ENCODE assay signal across 8 cellular contexts in the genomic region with DNA sequence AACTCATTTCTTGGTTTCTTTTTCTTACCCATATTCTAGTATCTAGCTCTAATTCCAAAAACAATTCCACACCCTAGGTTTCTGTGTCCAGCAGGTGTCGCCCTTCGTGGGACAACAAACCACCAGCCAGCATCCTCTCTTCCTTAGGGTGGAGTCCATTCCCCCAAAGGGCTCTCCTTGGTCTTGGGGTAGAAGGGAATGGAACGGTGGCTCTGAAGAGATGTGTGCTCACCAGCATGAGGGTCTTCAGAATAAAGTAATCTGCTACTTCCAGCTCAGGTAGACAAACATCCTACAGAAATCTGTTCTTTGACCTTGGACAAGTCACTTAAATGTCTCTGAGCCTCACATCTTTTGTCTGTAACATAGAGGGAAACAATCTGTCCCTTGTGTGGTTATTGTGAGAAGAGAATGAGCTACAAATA. TPM values are rescaled to one million over a fixed set of nuclear protein-coding genes. Genes with fewer than 3 reads are reported as not detected.
A peak's percentile ranks its signal among the peaks of the same experiment; 100 is the strongest.
DNase-seq lines count a peak whose midpoint lies in the region; ATAC-seq, FAIRE-seq and TF ChIP-seq lines count a peak whose summit lies in the region.

No MANE protein-coding gene starts in this region.

- no peaks in the 10 kb centered on the region for H3K9me3 ChIP-seq in lung (ENCODE audit: control insufficient read depth in 2 of 2, insufficient read depth in 1 of 2, low read length in 1 of 2)

- H3K4me3 ChIP-seq in dorsolateral prefrontal cortex (peak overlapping the region in 1 of 59 donors; percentile 13), lung (no peak overlapping the region)

- peak; percentile 92 for FAIRE-seq in GM18507 (lab: Jason Lieb, UNC)

- intact Hi-C loops in dorsolateral prefrontal cortex (cut with DNase I): loop anchor here (2.0 to 5.0 kb wide), 3 partner anchors 34 to 49 kb away; a partner anchor contains a TSS

- ATAC-seq in lung (ENCODE audit: insufficient read depth, low FRiP score): peak; percentile 71
- no peak for ATAC-seq in GM19035 (IDR thresholded peaks at IDR 0.05; ENCODE audit: unreplicated experiment)

- H3K27ac ChIP-seq in dorsolateral prefrontal cortex: no peak overlapping the region
- no peak overlapping the region for H3K27ac ChIP-seq in lung (ENCODE audit: low read depth in 1 of 2, low read length in 1 of 2)

- TF ChIP-seq CTCF in dorsolateral prefrontal cortex (IDR thresholded peaks at IDR 0.05 in 54 of 56, conservative IDR thresholded peaks at IDR 0.05 in 2 of 56; ENCODE audit: low read depth in 1 of 56, partially characterized antibody in 56 of 56) (peak; percentile 67 to 93 (median 83)), lung (IDR thresholded peaks at IDR 0.05; ENCODE audit: control extremely low read depth, extremely low read depth) (peak; percentile 70)

- in situ Hi-C loops in ACHN (cut with HindIII; ENCODE audit: low pct_ligation_motif_present, low pct_unique_long_range_greater_than_20kb, low sequenced_read_pairs): no loop called here

- peak; percentile 60 for DNase-seq in ACHN
- no peak for DNase-seq in GM18507 (ENCODE audit: extremely low spot score, insufficient read length, low read depth)
- peak; percentile 79 for DNase-seq in NCI-H69 (lab: John Stamatoyannopoulos, UW)
- DNase-seq in activated CD4-positive, alpha-beta T cell treated with anti-CD3 and anti-CD28 coated beads, Interleukin-2, amount 50 U/mL, for 48 hours: peak; percentile 84 to 88
- peak in 9 of 10 donors; percentile 46 to 79 (median 67) for DNase-seq in dorsolateral prefrontal cortex
- peak; percentile 76 for DNase-seq in lung (ENCODE audit: low spot score)
- peak; percentile 70 for DNase-seq in stimulated activated CD8-positive, alpha-beta memory T cell treated with anti-CD3 and anti-CD28 coated beads, Interleukin-15, amount 100 ng/mL, for 1 hour (ENCODE audit: low read depth)

- no peaks in the 10 kb centered on the region for H3K4me1 ChIP-seq in lung (ENCODE audit: control insufficient read depth in 2 of 2, insufficient read depth in 2 of 2, low read length in 2 of 2)

- peaks cover 0 to 1% of the 10 kb centered on the region in 2 donors for H3K36me3 ChIP-seq in lung (ENCODE audit: control insufficient read depth in 2 of 2, insufficient read depth in 2 of 2, low read length in 2 of 2)

- WGBS in lung, 2 donors: 2 to 5% methylated on average over 3 of the region's 3 CpGs

- H3K27me3 ChIP-seq in dorsolateral prefrontal cortex: no peaks in the 10 kb centered on the region
- no peaks in the 10 kb centered on the region for H3K27me3 ChIP-seq in lung (ENCODE audit: control insufficient read depth, insufficient read depth)

RNA-seq across cellular contexts. Expression of a gene that starts 7.2 kb away (rescaled TPM):
- total RNA-seq in dorsolateral prefrontal cortex: 10 to 100 TPM in 63 of 120 experiments, 1 to 10 TPM in 57; 2.4 to 46.1 (median 10.3) TPM
- total RNA-seq in lung: 10 to 100 TPM; 42.3 to 76.7 TPM
- 10 to 100 TPM; 50.1 to 52.2 TPM for polyA plus RNA-seq in lung

RNA-seq across cellular contexts. Expression of a gene that starts 19.2 kb away (rescaled TPM):
- total RNA-seq in dorsolateral prefrontal cortex: 10 to 100 TPM in 91 of 120 experiments, 1 to 10 TPM in 29; 5.0 to 44.2 (median 15.1) TPM
- 100 to 1,000 TPM in 1 of 2 donors, 10 to 100 TPM in 1; 76.8 to 130 TPM for total RNA-seq in lung
- 100 to 1,000 TPM; 106 to 240 TPM for polyA plus RNA-seq in lung

RNA-seq across cellular contexts. Expression of a gene that starts 34.7 kb away (rescaled TPM):
- total RNA-seq in dorsolateral prefrontal cortex (100 to 1,000 TPM; 107 to 197 (median 134) TPM), lung (100 to 1,000 TPM; 178 TPM)
- 100 to 1,000 TPM; 114 to 117 TPM for polyA plus RNA-seq in lung
